ENCODE assay signal across 8 cellular contexts in genomic region chr2:9843229-9844035, GRCh38. TPM values are rescaled to one million over a fixed set of nuclear protein-coding genes. Genes with fewer than 3 reads are reported as not detected.
A peak's percentile ranks its signal among the peaks of the same experiment; 100 is the strongest.
DNase-seq lines count a peak whose midpoint lies in the region; ATAC-seq and TF ChIP-seq lines count a peak whose summit lies in the region.

TSS of gene TAF1B (plus strand) at chr2:9843474. CDS start at chr2:9843542, 68 bp downstream.

- no peaks in the 10 kb centered on the region for H4K20me1 ChIP-seq in mammary epithelial cell (ENCODE audit: insufficient read depth, low read length)

- H3K4me2 ChIP-seq in mammary epithelial cell (ENCODE audit: insufficient read depth, low read depth, low read length) = peak within 1 kb of the TSS; percentile 92

- CTCF ChIA-PET in mammary epithelial cell (lab: Charles Lee; ENCODE audit: low non-redundant PET) = interaction anchor here (0.6 to 0.7 kb wide), 2 partner anchors 41 to 281 kb away, joined by 3 to 4 read pairs; no protein-coding TSS in a partner anchor

- peaks cover 7 to 17% (median 8%) of the 10 kb centered on the region in 3 donors for H3K27me3 Mint-ChIP-seq in immature natural killer cell (ENCODE audit: low read depth in 3 of 3)

- no peaks in the 10 kb centered on the region for H3K27me3 ChIP-seq in WERI-Rb-1 (ENCODE audit: insufficient read depth, low read depth, severe bottlenecking)
- no peaks in the 10 kb centered on the region for H3K27me3 ChIP-seq in mammary epithelial cell (ENCODE audit: insufficient read depth, low read length)
- H3K27me3 ChIP-seq in spleen (replicated peaks in 1 of 7) = no peaks in the 10 kb centered on the region

- peaks cover 29% of the 10 kb centered on the region for H3K79me2 ChIP-seq in mammary epithelial cell (ENCODE audit: insufficient read depth, low read length)

- no TSS peak for BruUV-seq in mammary epithelial cell (replicated peaks; lab: Mats Ljungman, UMichigan)

- peak within 1 kb of the TSS; percentile 69 for H3K4me3 ChIP-seq in WERI-Rb-1 (ENCODE audit: low read depth, low read length)
- H3K4me3 ChIP-seq in mammary epithelial cell (replicated peaks in 1 of 3; ENCODE audit: insufficient read depth in 1 of 3, low read depth in 2 of 3, low read length in 3 of 3) = peak within 1 kb of the TSS; percentile 69 to 83 (median 73)
- peak within 1 kb of the TSS; percentile 58 to 93 (median 85) for H3K4me3 ChIP-seq in spleen

- H3K36me3 ChIP-seq in WERI-Rb-1 (peaks cover 36% of the 10 kb centered on the region), mammary epithelial cell (ENCODE audit: insufficient read depth, low read length) (no peaks in the 10 kb centered on the region), spleen (peaks cover 0 to 31% (median 10%) of the 10 kb centered on the region in 6 donors)

- peak; percentile 82 for ATAC-seq in GM18907 (IDR thresholded peaks at IDR 0.05; ENCODE audit: unreplicated experiment)
- peak; percentile 89 for ATAC-seq in HG03159 (IDR thresholded peaks at IDR 0.05; ENCODE audit: unreplicated experiment)

- H3K4me1 ChIP-seq in mammary epithelial cell (ENCODE audit: insufficient read depth, low read length) = peaks cover 40% of the 10 kb centered on the region
- H3K4me1 ChIP-seq in spleen = peaks cover 12 to 47% (median 28%) of the 10 kb centered on the region in 6 donors

- peak within 1 kb of the TSS; percentile 89 to 96 (median 90) for H3K4me3 Mint-ChIP-seq in immature natural killer cell

- DNase-seq in AG08395 (ENCODE audit: low spot score) (peak; percentile 94), NCI-H2227 (lab: John Stamatoyannopoulos, UW; ENCODE audit: unreplicated experiment) (peak; percentile 98), WERI-Rb-1 (peak; percentile 96), mammary epithelial cell (peak; percentile 95), immature natural killer cell (peak; percentile 83 to 86 (median 86)), spleen (peak; percentile 96)

- H3K27ac ChIP-seq in WERI-Rb-1 = peak within 1 kb of the TSS; percentile 96
- H3K27ac ChIP-seq in mammary epithelial cell (ENCODE audit: insufficient read depth, low read depth, low read length) = peak within 1 kb of the TSS; percentile 91
- peak within 1 kb of the TSS; percentile 79 to 90 (median 86) for H3K27ac ChIP-seq in spleen

- H3K27ac Mint-ChIP-seq in immature natural killer cell = peak within 1 kb of the TSS; percentile 87 to 93 (median 91)

- no peaks in the 10 kb centered on the region for H3K9me3 Mint-ChIP-seq in immature natural killer cell

- WGBS in mammary epithelial cell (ENCODE audit: low coverage, missing lambda C conversion rate) = under 1% methylated on average over 23 of the region's 70 CpGs
- 0 to 1% (median 0%) methylated on average over 53 to 70 of the region's 70 CpGs for WGBS in spleen, 5 donors

- H3K9me3 ChIP-seq in WERI-Rb-1 (ENCODE audit: severe bottlenecking) (no peaks in the 10 kb centered on the region), mammary epithelial cell (replicated peaks; ENCODE audit: insufficient read depth, low read length) (no peaks in the 10 kb centered on the region), spleen (no peaks in the 10 kb centered on the region)

- peak within 1 kb of the TSS; percentile 96 for H2AFZ ChIP-seq in mammary epithelial cell (ENCODE audit: low read depth, low read length)

- TF ChIP-seq POLR2A in spleen (IDR thresholded peaks at IDR 0.05) = peak in 2 of 3 donors; percentile 51 to 77

- peaks cover 0 to 21% (median 3%) of the 10 kb centered on the region in 3 donors for H3K36me3 Mint-ChIP-seq in immature natural killer cell

- TF ChIP-seq CTCF in WERI-Rb-1 (IDR thresholded peaks at IDR 0.05; ENCODE audit: low read depth, low read length) (peak; percentile 27; the same call in 1 of the 2 replicates), mammary epithelial cell (conservative IDR thresholded peaks at IDR 0.05 in 1 of 2, IDR thresholded peaks at IDR 0.05 in 1 of 2; ENCODE audit: extremely low read depth in 1 of 2, insufficient read depth in 1 of 2, low read depth in 1 of 2, low read length in 2 of 2) (peak; percentile 26 to 57), spleen (IDR thresholded peaks at IDR 0.05 in 8 of 11, conservative IDR thresholded peaks at IDR 0.05 in 3 of 11) (peak in 3 of 11 experiments; percentile 17 to 46 (median 30))

- in situ Hi-C loops in mammary epithelial cell (cut with MboI; ENCODE audit: low sequenced_read_pairs in 2 of 2) = no loop called here

- intact Hi-C loops in mammary epithelial cell (cut with micrococcal nuclease) (loop anchor here (1.0 kb wide), 4 partner anchors 29 to 108 kb away; partner anchors contain the start of gene GRHL1), spleen (cut with DNase I; ENCODE audit: low total_unique reads) (loop anchor here (10.0 kb wide), 1 partner anchor 101 kb away; no protein-coding TSS in a partner anchor)

- peaks cover 30 to 55% of the 10 kb centered on the region in 2 donors for H3K4me1 Mint-ChIP-seq in immature natural killer cell

- H3K9ac ChIP-seq in mammary epithelial cell (ENCODE audit: insufficient read depth, low read length) = peak within 1 kb of the TSS; percentile 96

- dilution Hi-C loops in mammary epithelial cell (cut with HindIII; ENCODE audit: low sequenced_read_pairs) = no loop called here

RNA-seq across cellular contexts. Expression of gene TAF1B, which starts in this region (rescaled TPM):
- 10 to 100 TPM; 13.5 to 25.5 TPM for total RNA-seq in mammary epithelial cell
- 9.4 TPM for polyA plus RNA-seq in mammary epithelial cell
- polyA minus RNA-seq in mammary epithelial cell = 30.4 TPM
- 10 to 100 TPM in 2 of 3 donors, 1 to 10 TPM in 1; 8.7 to 21.8 (median 10.2) TPM for polyA plus RNA-seq in immature natural killer cell
- 10 to 100 TPM; 11.5 to 26.5 (median 19.1) TPM for total RNA-seq in spleen
- polyA plus RNA-seq in spleen = 1 to 10 TPM; 3.8 to 5.3 (median 4.2) TPM

Comparison
In these comparisons a context has a peak if more than half of its experiments do, and no peak if none do; other contexts are left out.
1. Peak in every context shown above with its lines: DNase-seq, ATAC-seq, H3K4me3 ChIP-seq and H3K27ac ChIP-seq.